10 cellular contexts compared by ENCODE assay signal in genomic region chr13:40983269-40983668, GRCh38. TPM values are rescaled to one million over a fixed set of nuclear protein-coding genes. Genes with fewer than 3 reads are reported as not detected.
A peak's percentile ranks its signal among the peaks of the same experiment; 100 is the strongest.
DNase-seq lines count a peak whose midpoint lies in the region; ATAC-seq and TF ChIP-seq lines count a peak whose summit lies in the region.
"Had no signal": no experiment of that assay in that cellular context is flagged by ENCODE, and none has a peak within 500 bp of the region (broad histone marks: within the 10 kb centered on the region; RNA-seq: fewer than 3 reads in every experiment).

No MANE protein-coding gene starts in this region.

- intact Hi-C loops in heart right ventricle (cut with DNase I), result loop anchor here in 6 of 10 donors (2.0 to 10.0 kb wide), 4 partner anchors 36 to 79 kb away; partner anchors contain the start of gene WBP4 (in 3 of the 6)
- intact Hi-C loops in cardiac septum (cut with DNase I), result loop anchor here (5.0 kb wide), 1 partner anchor 79 kb away; the partner anchor contains the start of gene WBP4
- intact Hi-C loops in vagina (cut with DNase I), result no loop called here

- H3K27ac ChIP-seq in heart right ventricle (peak overlapping the region; percentile 15 to 91 (median 84)), coronary artery (peak overlapping the region; percentile 64 to 66), muscle layer of duodenum (ENCODE audit: low read length) (peak overlapping the region; percentile 92), vagina (peak overlapping the region; percentile 77)

- H3K4me3 ChIP-seq in heart right ventricle (peak overlapping the region in 7 of 10 donors; percentile 37 to 54 (median 49)), coronary artery (peak overlapping the region; percentile 30), muscle layer of duodenum (ENCODE audit: low read depth in 1 of 2, low read length in 2 of 2) (peak overlapping the region in 1 of 2 donors; percentile 27), vagina (peak overlapping the region in 1 of 2 donors; percentile 32)

- no peaks in the 10 kb centered on the region for H3K9me3 ChIP-seq in heart right ventricle
- no peaks in the 10 kb centered on the region for H3K9me3 ChIP-seq in muscle layer of duodenum (ENCODE audit: control insufficient read depth in 1 of 2, low read length in 2 of 2)
- H3K9me3 ChIP-seq in vagina, result no peaks in the 10 kb centered on the region

- ATAC-seq in heart right ventricle, result peak in 3 of 8 donors; percentile 24 to 31 (median 28)
- no peak for ATAC-seq in GM18870 (IDR thresholded peaks at IDR 0.05; ENCODE audit: unreplicated experiment)
- ATAC-seq in GM21529 (IDR thresholded peaks at IDR 0.05; ENCODE audit: unreplicated experiment), result no peak

- DNase-seq in heart right ventricle, result no peak
- no peak for DNase-seq in cardiac septum (ENCODE audit: low spot score)
- DNase-seq in coronary artery (ENCODE audit: low spot score), result no peak
- no peak for DNase-seq in vagina (ENCODE audit: extremely low spot score in 2 of 2)
- DNase-seq in effector CD4-positive, alpha-beta T cell, result no peak
- DNase-seq: effector CD8-positive, alpha-beta T cell; SW 1271 had no signal

- no peak for TF ChIP-seq CTCF in heart right ventricle (IDR thresholded peaks at IDR 0.05)
- TF ChIP-seq CTCF in coronary artery (IDR thresholded peaks at IDR 0.05), result no peak
- TF ChIP-seq CTCF in vagina (IDR thresholded peaks at IDR 0.05), result no peak

- H3K4me1 ChIP-seq in heart right ventricle, result peaks cover 7 to 89% (median 70%) of the 10 kb centered on the region in 9 donors
- peaks cover 26 to 34% of the 10 kb centered on the region in 2 donors for H3K4me1 ChIP-seq in muscle layer of duodenum (ENCODE audit: control insufficient read depth in 1 of 2, insufficient read depth in 2 of 2, low read length in 2 of 2)
- H3K4me1 ChIP-seq in vagina, result peaks cover 80% of the 10 kb centered on the region

- WGBS in heart right ventricle, 2 donors, result 16 to 43% methylated on average over 2 of the region's 2 CpGs

- H3K27me3 ChIP-seq in heart right ventricle (no peaks in the 10 kb centered on the region), muscle layer of duodenum (ENCODE audit: low read depth, low read length) (no peaks in the 10 kb centered on the region), vagina (no peaks in the 10 kb centered on the region)

- TF ChIP-seq POLR2A in vagina (IDR thresholded peaks at IDR 0.05), result no peak

- H3K36me3 ChIP-seq in heart right ventricle, result peaks cover 0 to 14% (median 0%) of the 10 kb centered on the region in 9 donors
- no peaks in the 10 kb centered on the region for H3K36me3 ChIP-seq in muscle layer of duodenum (ENCODE audit: control insufficient read depth in 1 of 2, insufficient read depth in 2 of 2, low read length in 2 of 2)
- H3K36me3 ChIP-seq in vagina, result no peaks in the 10 kb centered on the region

RNA-seq across cellular contexts. Expression of gene ELF1, which starts 35.8 kb away (rescaled TPM):
- 10 to 100 TPM; 31.1 to 60.5 (median 39.5) TPM for total RNA-seq in heart right ventricle
- polyA plus RNA-seq in heart right ventricle, result 10 to 100 TPM in 1 of 2 donors, 1 to 10 TPM in 1; 9.9 to 10.4 TPM
- 36.6 TPM for total RNA-seq in cardiac septum
- 101 TPM for total RNA-seq in vagina
